In genomic region chr2:108271691-108272253, GRCh38 we compare ENCODE assay signal across 9 cellular contexts. TPM values are rescaled to one million over a fixed set of nuclear protein-coding genes. Genes with fewer than 3 reads are reported as not detected.
DNase-seq lines count a peak whose midpoint lies in the region; ATAC-seq and TF ChIP-seq lines count a peak whose summit lies in the region.
"Had no signal": no experiment of that assay in that cellular context is flagged by ENCODE, and none has a peak within 500 bp of the region (broad histone marks: within the 10 kb centered on the region; RNA-seq: fewer than 3 reads in every experiment).

No MANE protein-coding gene starts in this region.

- H3K36me3 Mint-ChIP-seq in naive thymus-derived CD8-positive, alpha-beta T cell, result no peaks in the 10 kb centered on the region

- peak overlapping the region in 1 of 10 donors; percentile 60 for H3K27ac Mint-ChIP-seq in naive thymus-derived CD8-positive, alpha-beta T cell

- POLR2A ChIA-PET in naive thymus-derived CD8-positive, alpha-beta T cell (lab: Charles Lee), result no interaction called here

- H2AFZ ChIP-seq in parathyroid adenoma, result peak overlapping the region; percentile 79

- no peaks in the 10 kb centered on the region for H3K4me1 Mint-ChIP-seq in naive thymus-derived CD8-positive, alpha-beta T cell

- H3K27ac ChIP-seq in parathyroid adenoma, result no peak overlapping the region

- no peak overlapping the region for H3K9ac ChIP-seq in parathyroid adenoma

- DNase-seq in COLO829 (ENCODE audit: low spot score) (peak; percentile 67), OCI-M1 (lab: John Stamatoyannopoulos, UW) (peak; percentile 58), epidermal melanocyte (ENCODE audit: insufficient read length, low spot score) (peak; percentile 55), NCI-H1694 treated with DMSO at 0.1 percent for 48 hours (lab: John Stamatoyannopoulos, UW) (no peak), NCI-H2196 treated with DMSO at 0.1 percent for 48 hours (lab: John Stamatoyannopoulos, UW; ENCODE audit: unreplicated experiment) (no peak)
- no peak for DNase-seq in naive thymus-derived CD8-positive, alpha-beta T cell
- DNase-seq: DMS79 treated with DMSO at 0.1 percent for 48 hours had no signal

- H3K36me3 ChIP-seq in parathyroid adenoma (ENCODE audit: control insufficient read depth, insufficient read depth, low read length), result no peaks in the 10 kb centered on the region

- H3K27me3 Mint-ChIP-seq in naive thymus-derived CD8-positive, alpha-beta T cell, result peaks cover 0 to 28% (median 4%) of the 10 kb centered on the region in 5 donors

- peak overlapping the region; percentile 57 for H3K4me2 ChIP-seq in parathyroid adenoma (ENCODE audit: low read length)

- ATAC-seq in naive thymus-derived CD8-positive, alpha-beta T cell, result no peak
- no peak for ATAC-seq in HG03159 (IDR thresholded peaks at IDR 0.05; ENCODE audit: unreplicated experiment)

- no peaks in the 10 kb centered on the region for H3K27me3 ChIP-seq in parathyroid adenoma (ENCODE audit: control insufficient read depth, insufficient read depth, low read length)

- H3K4me3 Mint-ChIP-seq in naive thymus-derived CD8-positive, alpha-beta T cell, result no peak overlapping the region

- H3K4me1 ChIP-seq in parathyroid adenoma, result no peaks in the 10 kb centered on the region

- no peaks in the 10 kb centered on the region for H3K9me3 ChIP-seq in parathyroid adenoma (ENCODE audit: control insufficient read depth, low read length)

- H3K79me2 ChIP-seq in parathyroid adenoma, result no peaks in the 10 kb centered on the region

- TF ChIP-seq CTCF in parathyroid adenoma (IDR thresholded peaks at IDR 0.05), result no peak

- peak overlapping the region; percentile 28 for H3K4me3 ChIP-seq in parathyroid adenoma (ENCODE audit: low read depth, low read length)

- peaks cover 0 to 4% (median 0%) of the 10 kb centered on the region in 9 donors for H3K9me3 Mint-ChIP-seq in naive thymus-derived CD8-positive, alpha-beta T cell

RNA-seq across cellular contexts. Expression of gene SULT1C2, which starts 16.9 kb away (rescaled TPM):
- total RNA-seq in naive thymus-derived CD8-positive, alpha-beta T cell, result not detected
- not detected for polyA plus RNA-seq in naive thymus-derived CD8-positive, alpha-beta T cell

RNA-seq across cellular contexts. Expression of gene SULT1C3, which starts 32.0 kb away (rescaled TPM):
- not detected for total RNA-seq in naive thymus-derived CD8-positive, alpha-beta T cell
- polyA plus RNA-seq in naive thymus-derived CD8-positive, alpha-beta T cell, result not detected

Comparison
In these comparisons a context has a peak if more than half of its experiments do, and no peak if none do; other contexts are left out.
1. DNase-seq: peak in COLO829 (single experiment), OCI-M1 (single experiment) and epidermal melanocyte (single experiment); none in NCI-H1694 treated with DMSO at 0.1 percent for 48 hours (single experiment), NCI-H2196 treated with DMSO at 0.1 percent for 48 hours (single experiment) and naive thymus-derived CD8-positive, alpha-beta T cell (0 of 10).